In the genomic region with DNA sequence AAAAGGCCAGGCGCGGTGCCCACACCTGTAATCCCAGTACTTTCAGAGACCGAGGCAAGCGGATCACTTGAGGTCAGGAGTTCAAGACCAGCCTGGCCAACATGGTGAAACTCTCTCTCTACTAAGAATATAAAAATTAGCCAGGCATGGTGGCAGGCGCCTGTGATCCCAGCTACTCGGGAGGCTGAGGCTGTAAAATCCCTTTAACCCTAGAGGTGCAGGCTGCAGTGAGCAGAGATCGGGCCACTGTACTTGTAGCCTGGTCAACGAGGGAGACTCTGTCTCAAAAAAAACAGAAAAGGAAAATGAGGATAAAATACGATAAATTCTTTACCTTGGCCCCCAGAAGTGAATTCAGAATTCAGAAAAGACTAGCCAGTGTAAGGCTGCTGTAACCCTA, we compare ENCODE assay signal across 8 cellular contexts. TPM values are rescaled to one million over a fixed set of nuclear protein-coding genes. Genes with fewer than 3 reads are reported as not detected.
DNase-seq lines count a peak whose midpoint lies in the region; ATAC-seq and TF ChIP-seq lines count a peak whose summit lies in the region.

No MANE protein-coding gene starts in this region.

- peak overlapping the region; percentile 85 to 93 (median 90) for H3K4me3 Mint-ChIP-seq in nephron

- peak overlapping the region; percentile 73 to 92 (median 81) for H3K27ac Mint-ChIP-seq in nephron

- TF ChIP-seq CTCF in BE2C (IDR thresholded peaks at IDR 0.05; ENCODE audit: low read depth, low read length) (no peak), LNCaP clone FGC (IDR thresholded peaks at IDR 0.05; ENCODE audit: control insufficient read depth, extremely low read depth, insufficient read depth) (no peak), coronary artery (IDR thresholded peaks at IDR 0.05) (no peak), nephron (IDR thresholded peaks at IDR 0.05; ENCODE audit: unreplicated experiment in 3 of 3) (no peak)

- no peaks in the 10 kb centered on the region for H3K27me3 Mint-ChIP-seq in nephron (ENCODE audit: low read depth)

- no peaks in the 10 kb centered on the region for H3K4me1 ChIP-seq in BE2C

- ATAC-seq in HG03175 (IDR thresholded peaks at IDR 0.05; ENCODE audit: unreplicated experiment) (no peak), HG03521 (IDR thresholded peaks at IDR 0.05; ENCODE audit: unreplicated experiment) (no peak)

- H3K4me1 Mint-ChIP-seq in nephron, result peaks cover 15% of the 10 kb centered on the region

- DNase-seq in BE2C (no peak), LNCaP clone FGC (ENCODE audit: low read depth) (no peak), coronary artery (ENCODE audit: low spot score) (no peak), SHP77 treated with DMSO at 0.1 percent for 48 hours (lab: John Stamatoyannopoulos, UW) (no peak)
- DNase-seq in effector CD4-positive, alpha-beta T cell, result no peak

- H3K36me3 Mint-ChIP-seq in nephron (ENCODE audit: low read depth), result peaks cover 6% of the 10 kb centered on the region

- peak overlapping the region in 1 of 2 donors; percentile 98 for H3K27ac ChIP-seq in coronary artery

- no peaks in the 10 kb centered on the region for H3K27me3 ChIP-seq in BE2C

- no peaks in the 10 kb centered on the region for H3K9me3 ChIP-seq in BE2C

- H3K4me3 ChIP-seq in BE2C (ENCODE audit: low read depth, low read length) (peak overlapping the region; percentile 86), LNCaP clone FGC (ENCODE audit: low read depth, low read length) (peak overlapping the region; percentile 68), coronary artery (peak overlapping the region; percentile 97)

- no peaks in the 10 kb centered on the region for H3K36me3 ChIP-seq in BE2C

- peaks cover 5% of the 10 kb centered on the region for H3K9me3 Mint-ChIP-seq in nephron

RNA-seq across cellular contexts. Expression of a gene that starts 1.6 kb away (rescaled TPM):
- polyA plus RNA-seq in BE2C (2012; ENCODE audit: insufficient read depth, insufficient read length, low read depth), result 12.6 TPM

RNA-seq across cellular contexts. Expression of a gene that starts 13.3 kb away (rescaled TPM):
- polyA plus RNA-seq in BE2C (2012; ENCODE audit: insufficient read depth, insufficient read length, low read depth), result not detected
